9 cellular contexts compared by ENCODE assay signal in genomic region chr6:16286151-16286522, GRCh38. TPM values are rescaled to one million over a fixed set of nuclear protein-coding genes. Genes with fewer than 3 reads are reported as not detected.
DNase-seq lines count a peak whose midpoint lies in the region; ATAC-seq, FAIRE-seq and TF ChIP-seq lines count a peak whose summit lies in the region.
"Had no signal": no experiment of that assay in that cellular context is flagged by ENCODE, and none has a peak within 500 bp of the region (broad histone marks: within the 10 kb centered on the region; RNA-seq: fewer than 3 reads in every experiment).

No MANE protein-coding gene starts in this region.

- peak; percentile 90 for TF ChIP-seq RAD21 in GM12878 (IDR thresholded peaks at IDR 0.05; ENCODE audit: insufficient read depth, low read depth, low read length)

- 60% methylated on average over 15 of the region's 15 CpGs for WGBS in GM12878 (ENCODE audit: insufficient coverage, insufficient replicate concordance, low lambda C conversion rate, missing lambda C conversion rate)

- H3K4me2 ChIP-seq in GM12878 (ENCODE audit: control insufficient read depth, insufficient read depth), result no peak overlapping the region

- TF ChIP-seq CTCF in LNCaP clone FGC (IDR thresholded peaks at IDR 0.05; ENCODE audit: control insufficient read depth, extremely low read depth, insufficient read depth) (peak; percentile 70), GM12878 (IDR thresholded peaks at IDR 0.05 in 2 of 3, conservative IDR thresholded peaks at IDR 0.05 in 1 of 3; ENCODE audit: control insufficient read depth in 2 of 3, extremely low read depth in 1 of 3, insufficient read depth in 1 of 3, low read depth in 3 of 3, low read length in 3 of 3) (peak; percentile 79 to 95 (median 84)), tibial artery (IDR thresholded peaks at IDR 0.05) (peak; percentile 33 to 59)

- no peak overlapping the region for H3K27ac ChIP-seq in GM12878 (ENCODE audit: control insufficient read depth, insufficient read depth)
- no peak overlapping the region for H3K27ac ChIP-seq in tibial artery

- no peak for TF ChIP-seq POLR2A in GM12878 (IDR thresholded peaks at IDR 0.05; ENCODE audit: low read depth, low read length)

- intact Hi-C loops in GM12878 (cut with micrococcal nuclease; ENCODE audit: unreplicated experiment) (loop anchor here (1.0 to 10.0 kb wide), 3 partner anchors 45 to 799 kb away; no protein-coding TSS in a partner anchor), tibial artery (cut with DNase I; ENCODE audit: low total_unique reads) (no loop called here)

- ATAC-seq in GM12878 (peak; percentile 82), GM18861 (IDR thresholded peaks at IDR 0.05; ENCODE audit: unreplicated experiment) (no peak), GM19328 (IDR thresholded peaks at IDR 0.05; ENCODE audit: unreplicated experiment) (no peak)
- ATAC-seq: CD8-positive, alpha-beta T cell had no signal

- SMC1A ChIA-PET in GM12878 (lab: Charles Lee; ENCODE audit: uncharacterized antibody, unreplicated experiment), result interaction anchor here (0.7 to 3.9 kb wide), 14 partner anchors 11 to 488 kb away, joined by 3 to 36 read pairs (median 3); no protein-coding TSS in a partner anchor

- no peaks in the 10 kb centered on the region for H3K36me3 ChIP-seq in GM12878 (ENCODE audit: control insufficient read depth in 2 of 2, insufficient read depth in 2 of 2, low read length in 1 of 2)
- peaks cover 4 to 12% (median 6%) of the 10 kb centered on the region in 3 donors for H3K36me3 ChIP-seq in tibial artery

- no peaks in the 10 kb centered on the region for H3K79me2 ChIP-seq in GM12878 (ENCODE audit: control insufficient read depth, insufficient read depth, low read length)

- H4K20me1 ChIP-seq in GM12878 (ENCODE audit: control insufficient read depth, insufficient read depth), result no peaks in the 10 kb centered on the region

- no peaks in the 10 kb centered on the region for H3K4me1 ChIP-seq in GM12878 (ENCODE audit: control insufficient read depth, insufficient read depth, low read length)
- H3K4me1 ChIP-seq in tibial artery, result no peaks in the 10 kb centered on the region

- in situ Hi-C loops in GM12878 (cut with MboI), result loop anchor here (10.0 kb wide), 1 partner anchor 799 kb away; no protein-coding TSS in a partner anchor

- CTCF ChIA-PET in GM12878 (lab: Yijun Ruan, JAX), result interaction anchor here (0.6 to 7.8 kb wide), 49 partner anchors 9 to 807 kb away, joined by 3 to 88 read pairs (median 4); partner anchors contain the start of gene ATXN1

- POLR2A ChIA-PET in GM12878 (lab: Charles Lee), result interaction anchor here (0.6 to 1.2 kb wide), 4 partner anchors 12 to 120 kb away, joined by 3 read pairs; no protein-coding TSS in a partner anchor

- no peak overlapping the region for H3K9ac ChIP-seq in GM12878 (ENCODE audit: control insufficient read depth, insufficient read depth, low read length)

- H3K27me3 ChIP-seq in GM12878 (replicated peaks in 1 of 2; ENCODE audit: control insufficient read depth in 2 of 2, insufficient read depth in 2 of 2, low read length in 1 of 2), result no peaks in the 10 kb centered on the region
- H3K27me3 ChIP-seq in tibial artery, result no peaks in the 10 kb centered on the region

- H3K4me3 ChIP-seq in LNCaP clone FGC (ENCODE audit: low read depth, low read length) (no peak overlapping the region), GM12878 (no peak overlapping the region), tibial artery (no peak overlapping the region)

- DNase-seq in NCI-H2029 (lab: John Stamatoyannopoulos, UW) (peak; percentile 28), NCI-H2029 treated with DMSO at 0.1 percent for 48 hours (lab: John Stamatoyannopoulos, UW) (no peak), LNCaP clone FGC (ENCODE audit: low read depth) (no peak), GM12878 (ENCODE audit: low read depth, low spot score) (no peak), kidney glomerular epithelial cell (lab: John Stamatoyannopoulos, UW) (peak; percentile 32), tibial artery (peak in 1 of 2 donors; percentile 67)

- no peaks in the 10 kb centered on the region for H3K9me3 ChIP-seq in GM12878 (replicated peaks; ENCODE audit: control insufficient read depth, insufficient read depth, low read length)
- no peaks in the 10 kb centered on the region for H3K9me3 ChIP-seq in tibial artery

- TF ChIP-seq EP300 in GM12878 (IDR thresholded peaks at IDR 0.05; ENCODE audit: borderline replicate concordance in 1 of 2, control insufficient read depth in 1 of 2, low read depth in 2 of 2, low read length in 2 of 2), result no peak

- BruUV-seq in GM12878 (replicated peaks; lab: Mats Ljungman, UMichigan), result no TSS peak

- RAD21 ChIA-PET in GM12878 (lab: Charles Lee; ENCODE audit: unreplicated experiment), result interaction anchor here (0.9 to 6.2 kb wide), 13 partner anchors 12 to 800 kb away, joined by 3 to 40 read pairs (median 6); partner anchors contain the start of gene ATXN1

- no peak for FAIRE-seq in GM12878 (lab: Jason Lieb, UNC)

- H2AFZ ChIP-seq in GM12878 (ENCODE audit: control insufficient read depth, low read depth, low read length), result no peak overlapping the region

TF ChIP-seq in GM12878, 131 proteins besides CTCF, POLR2A, EP300 and RAD21 (continues in another document):
- TF ChIP-seq SPI1 (IDR thresholded peaks at IDR 0.05; ENCODE audit: borderline replicate concordance, insufficient read depth, low read depth, low read length), result no peak
- no peak for TF ChIP-seq TBL1XR1 (IDR thresholded peaks at IDR 0.05; ENCODE audit: low read depth, low read length)
- TF ChIP-seq MLLT1 (IDR thresholded peaks at IDR 0.05), result no peak
- TF ChIP-seq TCF12 (IDR thresholded peaks at IDR 0.05; ENCODE audit: low read depth, low read length), result no peak
- TF ChIP-seq BRCA1 (IDR thresholded peaks at IDR 0.05; ENCODE audit: low read depth, low read length), result no peak
- no peak for TF ChIP-seq RAD51 (IDR thresholded peaks at IDR 0.05)
- TF ChIP-seq USF2 (IDR thresholded peaks at IDR 0.05; ENCODE audit: borderline replicate concordance, low read depth, low read length), result no peak
- TF ChIP-seq YBX1 (IDR thresholded peaks at IDR 0.05), result no peak
- no peak for TF ChIP-seq EZH2 (IDR thresholded peaks at IDR 0.05; ENCODE audit: borderline replicate concordance, control insufficient read depth, low read depth, low read length)
- TF ChIP-seq BMI1 (IDR thresholded peaks at IDR 0.05; ENCODE audit: borderline replicate concordance), result no peak
- TF ChIP-seq SMAD1 (IDR thresholded peaks at IDR 0.05; ENCODE audit: low read depth, partially characterized antibody), result no peak
- peak; percentile 69 for TF ChIP-seq SMC3 (IDR thresholded peaks at IDR 0.05; ENCODE audit: borderline replicate concordance, low read length)
- TF ChIP-seq STAT1 (conservative IDR thresholded peaks at IDR 0.05), result no peak
- no peak for TF ChIP-seq SIX5 (IDR thresholded peaks at IDR 0.05; ENCODE audit: low read depth, low read length, severe bottlenecking)
- peak; percentile 37; the same call in 1 of the 2 replicates for TF ChIP-seq YY1 (IDR thresholded peaks at IDR 0.05; ENCODE audit: low read depth, low read length)
- no peak for TF ChIP-seq MTA2 (IDR thresholded peaks at IDR 0.05; ENCODE audit: low read depth)
- TF ChIP-seq EGR1 (IDR thresholded peaks at IDR 0.05; ENCODE audit: borderline replicate concordance in 1 of 2, low read depth in 2 of 2, low read length in 2 of 2), result no peak
- TF ChIP-seq NFYA (IDR thresholded peaks at IDR 0.05; ENCODE audit: borderline replicate concordance, low read depth, low read length), result no peak
- no peak for TF ChIP-seq RUNX3 (IDR thresholded peaks at IDR 0.05; ENCODE audit: low read length)
- TF ChIP-seq RCOR1 (conservative IDR thresholded peaks at IDR 0.05; ENCODE audit: low read depth, low read length), result no peak
- 0 out of 4 replicates have a peak, but pooled peaks of 1 of the 2 experiments have one; percentile 14 for TF ChIP-seq BHLHE40 (IDR thresholded peaks at IDR 0.05; ENCODE audit: borderline replicate concordance in 1 of 2, low read depth in 2 of 2, low read length in 1 of 2)

RNA-seq across cellular contexts. Expression of gene GMPR, which starts 47.8 kb away (rescaled TPM):
- total RNA-seq in GM12878 (2013; cell fraction: nucleolus; rRNA removed), result not detected in 2 replicates
- total RNA-seq in GM12878 (2014; rRNA removed) (0.22 and 0.62 TPM in 2 replicates), GM12878 (2014; rRNA removed; fragmentation: Illumina TruSeq; extraction: Trizol) (0.18 and 0.23 TPM in 2 replicates), GM12878 (2021) (0.67 and 1.1 TPM in 2 replicates)
- polyA plus RNA-seq in GM12878 (2011; ENCODE audit: low read depth), result 0.47 TPM
- polyA plus RNA-seq in GM12878 (2011; rRNA removed) (0.78 and 1.8 TPM in 2 replicates), GM12878 (2014; fragmentation: Illumina TruSeq; extraction: Trizol) (0.78 and 0.84 TPM in 2 replicates), GM12878 (2014; fragmentation: Nextera tagmentation; extraction: Ambion mirVana) (under 1 TPM in 1 of 2 experiments, not detected in 1; 0.49 TPM), GM12878 (2014; rRNA removed) (0.32 and 0.55 TPM in 2 replicates), GM12878 (2016; fragmentation: Nextera tagmentation; extraction: Ambion mirVana) (under 1 TPM; 0.15 to 0.24 TPM)
- polyA plus RNA-seq in GM12878 (2011; cell fraction: cytosol; rRNA removed), result 1.8 and 1.9 TPM in 2 replicates
- 1.1 TPM in 2 replicates for polyA plus RNA-seq in GM12878 (2011; cell fraction: nucleus; rRNA removed)
- polyA plus RNA-seq in GM12878 (2012), result 1.9 and 3.2 TPM in 2 replicates
- 1.0 and 1.2 TPM in 2 replicates for polyA minus RNA-seq in GM12878 (2011; rRNA and poly(A)+ RNA removed)
- polyA minus RNA-seq in GM12878 (2011; cell fraction: cytosol; rRNA and poly(A)+ RNA removed), result 0.94 and 1.0 TPM in 2 replicates
- 0.24 and 0.67 TPM in 2 replicates for polyA minus RNA-seq in GM12878 (2011; cell fraction: nucleus; rRNA and poly(A)+ RNA removed)

Comparison
In these comparisons a context has a peak if more than half of its experiments do, and no peak if none do; other contexts are left out.
1. DNase-seq: peak in NCI-H2029 (single experiment) and kidney glomerular epithelial cell (single experiment); none in NCI-H2029 treated with DMSO at 0.1 percent for 48 hours (single experiment), LNCaP clone FGC (single experiment) and GM12878 (single experiment).
2. Peak in every context shown above with its lines, with median percentiles within 50 percentile points of each other: CTCF ChIP-seq.